In the genomic region with DNA sequence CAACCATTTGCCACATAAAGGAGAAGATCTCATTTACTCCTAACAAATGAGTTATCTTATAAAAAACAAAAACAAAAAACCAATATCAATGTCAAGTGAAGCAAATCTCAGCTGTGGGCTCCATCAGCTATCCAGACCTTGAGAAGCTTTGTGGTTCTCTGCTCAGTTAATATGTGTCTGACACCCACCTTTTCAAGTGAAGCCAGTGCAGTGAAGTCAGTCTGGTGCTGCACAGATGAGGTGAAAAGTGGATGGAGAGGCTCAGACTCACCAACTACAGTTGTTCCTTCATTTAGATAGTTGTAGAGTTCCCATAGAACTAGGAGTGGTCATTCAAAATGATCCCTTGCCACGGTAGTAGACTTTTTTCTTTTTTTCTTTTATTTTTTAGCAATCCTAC, we compare ENCODE assay signal across 15 cellular contexts.
"Had no signal": no experiment of that assay in that cellular context is flagged by ENCODE, and none has a peak within 500 bp of the region (broad histone marks: within the 10 kb centered on the region; RNA-seq: fewer than 3 reads in every experiment).

No MANE protein-coding gene starts in this region.

- DNase-seq: activated CD4-positive, alpha-beta T cell treated with anti-CD3 and anti-CD28 coated beads for 1 hour; activated CD4-positive, alpha-beta T cell treated with anti-CD3 and anti-CD28 coated beads, Interleukin-2, amount 50 U/mL, for 48 hours; activated naive CD4-positive, alpha-beta T cell treated with anti-CD3 and anti-CD28 coated beads for 36 hours; dorsolateral prefrontal cortex; heart right ventricle; stimulated activated CD4-positive, alpha-beta T cell treated with anti-CD3 and anti-CD28 coated beads, Interleukin-4, amount 100 ng/mL, for 24 hours; stimulated activated naive CD8-positive, alpha-beta T cell treated with anti-CD3 and anti-CD28 coated beads, Interleukin-15, Interleukin-2, amounts not matched to agents 100 U/mL and 50 U/mL, for 24 hours; transverse colon had no signal

- H3K4me1 ChIP-seq: ascending aorta, gastroesophageal sphincter, heart right ventricle, right atrium auricular region, transverse colon, vagina had no signal

- H3K36me3 ChIP-seq: ascending aorta, gastroesophageal sphincter, heart right ventricle, right atrium auricular region, transverse colon, vagina had no signal

- ATAC-seq: gastroesophageal sphincter; heart right ventricle; stimulated activated naive CD8-positive, alpha-beta T cell treated with anti-CD3 and anti-CD28 coated beads, Interleukin-15, Interleukin-2, amounts not matched to agents 100 U/mL and 50 U/mL, for 24 hours had no signal

- H3K4me3 Mint-ChIP-seq: activated naive CD4-positive, alpha-beta T cell treated with anti-CD3 and anti-CD28 coated beads for 36 hours had no signal

- H3K4me3 ChIP-seq: ascending aorta, dorsolateral prefrontal cortex, gastroesophageal sphincter, heart right ventricle, right atrium auricular region, skin epidermis, transverse colon, vagina had no signal

- H3K27ac ChIP-seq: ascending aorta, dorsolateral prefrontal cortex, gastroesophageal sphincter, heart right ventricle, right atrium auricular region, skin epidermis, transverse colon, vagina had no signal

- H3K27ac Mint-ChIP-seq: activated naive CD4-positive, alpha-beta T cell treated with anti-CD3 and anti-CD28 coated beads for 36 hours; activated T-helper 2 cell treated with anti-CD3 and anti-CD28 coated beads, Interferon-gamma antibody, Interleukin-2, Interleukin-4, amounts not matched to agents 10 μg/mL and 5 μg/mL and 100 μg/mL, durations not matched to agents 14 hours and 24 hours and 36 hours; progenitor cell of endocrine pancreas had no signal

- H3K9me3 ChIP-seq: ascending aorta, gastroesophageal sphincter, heart right ventricle, right atrium auricular region, transverse colon, vagina had no signal

- H3K27me3 Mint-ChIP-seq: progenitor cell of endocrine pancreas had no signal

- H3K9me3 Mint-ChIP-seq: activated naive CD4-positive, alpha-beta T cell treated with anti-CD3 and anti-CD28 coated beads for 36 hours; activated T-helper 2 cell treated with anti-CD3 and anti-CD28 coated beads, Interferon-gamma antibody, Interleukin-2, Interleukin-4, amounts not matched to agents 10 μg/mL and 5 μg/mL and 100 μg/mL, durations not matched to agents 14 hours and 24 hours and 36 hours had no signal
